In the genomic region with DNA sequence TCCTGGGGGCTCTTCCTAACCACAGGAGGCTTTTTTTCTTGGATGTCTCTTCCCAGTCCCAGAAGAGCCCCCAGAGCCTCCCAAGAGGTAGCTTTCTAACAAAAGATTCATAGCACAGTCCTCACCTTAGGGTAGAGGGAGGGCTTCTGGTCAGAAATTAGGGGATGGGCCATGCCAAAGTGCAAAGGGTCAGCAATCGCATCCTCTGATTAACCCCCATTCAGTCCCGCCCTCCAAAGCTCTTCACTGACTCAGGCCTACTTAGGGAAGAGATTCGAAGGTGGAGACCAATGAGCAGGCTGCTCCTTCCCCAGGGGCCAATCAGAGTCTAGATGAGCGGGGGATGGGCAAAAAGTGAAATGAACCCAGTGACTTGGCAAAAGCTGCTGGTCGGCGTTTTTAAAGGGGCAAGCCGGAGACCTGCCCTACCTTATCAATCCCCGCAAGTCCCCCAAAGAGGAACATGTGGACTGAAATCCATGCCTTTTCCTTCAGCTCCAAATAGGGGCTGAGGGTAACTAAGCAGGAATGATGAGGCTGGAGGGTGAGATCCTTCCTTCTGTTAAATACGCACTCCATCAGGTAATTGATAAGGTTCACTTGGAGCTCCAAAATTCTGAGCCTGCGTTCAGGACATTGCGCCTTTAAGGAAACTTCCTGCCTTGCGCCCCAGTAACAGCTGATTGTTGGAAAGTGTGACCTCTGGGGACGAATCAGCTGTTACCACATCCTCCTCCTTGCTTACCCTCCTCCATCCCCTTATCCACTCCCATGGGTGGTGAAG, we compare ENCODE assay signal across 1 cellular context.
TF ChIP-seq lines count a peak whose summit lies in the region.

No MANE protein-coding gene starts in this region.

TF ChIP-seq in HepG2, 621 proteins besides CTCF, POLR2A, EP300 and RAD21 (continued from another document and continues in another):
- TF ChIP-seq, protein P1, sequence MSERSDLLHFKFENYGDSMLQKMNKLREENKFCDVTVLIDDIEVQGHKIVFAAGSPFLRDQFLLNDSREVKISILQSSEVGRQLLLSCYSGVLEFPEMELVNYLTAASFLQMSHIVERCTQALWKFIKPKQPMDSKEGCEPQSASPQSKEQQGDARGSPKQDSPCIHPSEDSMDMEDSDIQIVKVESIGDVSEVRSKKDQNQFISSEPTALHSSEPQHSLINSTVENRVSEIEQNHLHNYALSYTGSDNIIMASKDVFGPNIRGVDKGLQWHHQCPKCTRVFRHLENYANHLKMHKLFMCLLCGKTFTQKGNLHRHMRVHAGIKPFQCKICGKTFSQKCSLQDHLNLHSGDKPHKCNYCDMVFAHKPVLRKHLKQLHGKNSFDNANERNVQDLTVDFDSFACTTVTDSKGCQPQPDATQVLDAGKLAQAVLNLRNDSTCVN (CRISPR knock-in tag; IDR thresholded peaks at IDR 0.05; ENCODE audit: borderline replicate concordance): peak; percentile 12; the same call in 1 of the 2 replicates
- no peak for TF ChIP-seq MTA3 (CRISPR knock-in tag; IDR thresholded peaks at IDR 0.05)
- peak; percentile 5; the same call in 1 of the 2 replicates for TF ChIP-seq ETV5 (CRISPR knock-in tag; IDR thresholded peaks at IDR 0.05; ENCODE audit: borderline replicate concordance)
- peak; percentile 61 for TF ChIP-seq SAP130 (CRISPR knock-in tag; IDR thresholded peaks at IDR 0.05; ENCODE audit: low read depth)
- TF ChIP-seq, protein P2, sequence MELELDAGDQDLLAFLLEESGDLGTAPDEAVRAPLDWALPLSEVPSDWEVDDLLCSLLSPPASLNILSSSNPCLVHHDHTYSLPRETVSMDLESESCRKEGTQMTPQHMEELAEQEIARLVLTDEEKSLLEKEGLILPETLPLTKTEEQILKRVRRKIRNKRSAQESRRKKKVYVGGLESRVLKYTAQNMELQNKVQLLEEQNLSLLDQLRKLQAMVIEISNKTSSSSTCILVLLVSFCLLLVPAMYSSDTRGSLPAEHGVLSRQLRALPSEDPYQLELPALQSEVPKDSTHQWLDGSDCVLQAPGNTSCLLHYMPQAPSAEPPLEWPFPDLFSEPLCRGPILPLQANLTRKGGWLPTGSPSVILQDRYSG (CRISPR knock-in tag; IDR thresholded peaks at IDR 0.05): no peak
- no peak for TF ChIP-seq ZNF251 (CRISPR knock-in tag; IDR thresholded peaks at IDR 0.05)
- TF ChIP-seq KDM5A (IDR thresholded peaks at IDR 0.05; ENCODE audit: borderline replicate concordance, low read length): peak; percentile 51; the same call in 1 of the 2 replicates
- TF ChIP-seq, protein P3, sequence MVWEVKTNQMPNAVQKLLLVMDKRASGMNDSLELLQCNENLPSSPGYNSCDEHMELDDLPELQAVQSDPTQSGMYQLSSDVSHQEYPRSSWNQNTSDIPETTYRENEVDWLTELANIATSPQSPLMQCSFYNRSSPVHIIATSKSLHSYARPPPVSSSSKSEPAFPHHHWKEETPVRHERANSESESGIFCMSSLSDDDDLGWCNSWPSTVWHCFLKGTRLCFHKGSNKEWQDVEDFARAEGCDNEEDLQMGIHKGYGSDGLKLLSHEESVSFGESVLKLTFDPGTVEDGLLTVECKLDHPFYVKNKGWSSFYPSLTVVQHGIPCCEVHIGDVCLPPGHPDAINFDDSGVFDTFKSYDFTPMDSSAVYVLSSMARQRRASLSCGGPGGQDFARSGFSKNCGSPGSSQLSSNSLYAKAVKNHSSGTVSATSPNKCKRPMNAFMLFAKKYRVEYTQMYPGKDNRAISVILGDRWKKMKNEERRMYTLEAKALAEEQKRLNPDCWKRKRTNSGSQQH (CRISPR knock-in tag; IDR thresholded peaks at IDR 0.05; ENCODE audit: low read depth): peak; percentile 78
- TF ChIP-seq, protein P4, sequence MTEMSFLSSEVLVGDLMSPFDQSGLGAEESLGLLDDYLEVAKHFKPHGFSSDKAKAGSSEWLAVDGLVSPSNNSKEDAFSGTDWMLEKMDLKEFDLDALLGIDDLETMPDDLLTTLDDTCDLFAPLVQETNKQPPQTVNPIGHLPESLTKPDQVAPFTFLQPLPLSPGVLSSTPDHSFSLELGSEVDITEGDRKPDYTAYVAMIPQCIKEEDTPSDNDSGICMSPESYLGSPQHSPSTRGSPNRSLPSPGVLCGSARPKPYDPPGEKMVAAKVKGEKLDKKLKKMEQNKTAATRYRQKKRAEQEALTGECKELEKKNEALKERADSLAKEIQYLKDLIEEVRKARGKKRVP (CRISPR knock-in tag; IDR thresholded peaks at IDR 0.05): no peak
- no peak for TF ChIP-seq ZNF136 (CRISPR knock-in tag; IDR thresholded peaks at IDR 0.05; ENCODE audit: low read depth)
- no peak for TF ChIP-seq ZNF446 (CRISPR knock-in tag; IDR thresholded peaks at IDR 0.05)
- TF ChIP-seq, protein P5, sequence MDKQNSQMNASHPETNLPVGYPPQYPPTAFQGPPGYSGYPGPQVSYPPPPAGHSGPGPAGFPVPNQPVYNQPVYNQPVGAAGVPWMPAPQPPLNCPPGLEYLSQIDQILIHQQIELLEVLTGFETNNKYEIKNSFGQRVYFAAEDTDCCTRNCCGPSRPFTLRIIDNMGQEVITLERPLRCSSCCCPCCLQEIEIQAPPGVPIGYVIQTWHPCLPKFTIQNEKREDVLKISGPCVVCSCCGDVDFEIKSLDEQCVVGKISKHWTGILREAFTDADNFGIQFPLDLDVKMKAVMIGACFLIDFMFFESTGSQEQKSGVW (CRISPR knock-in tag; IDR thresholded peaks at IDR 0.05; ENCODE audit: borderline replicate concordance): no peak
- TF ChIP-seq, protein P6, sequence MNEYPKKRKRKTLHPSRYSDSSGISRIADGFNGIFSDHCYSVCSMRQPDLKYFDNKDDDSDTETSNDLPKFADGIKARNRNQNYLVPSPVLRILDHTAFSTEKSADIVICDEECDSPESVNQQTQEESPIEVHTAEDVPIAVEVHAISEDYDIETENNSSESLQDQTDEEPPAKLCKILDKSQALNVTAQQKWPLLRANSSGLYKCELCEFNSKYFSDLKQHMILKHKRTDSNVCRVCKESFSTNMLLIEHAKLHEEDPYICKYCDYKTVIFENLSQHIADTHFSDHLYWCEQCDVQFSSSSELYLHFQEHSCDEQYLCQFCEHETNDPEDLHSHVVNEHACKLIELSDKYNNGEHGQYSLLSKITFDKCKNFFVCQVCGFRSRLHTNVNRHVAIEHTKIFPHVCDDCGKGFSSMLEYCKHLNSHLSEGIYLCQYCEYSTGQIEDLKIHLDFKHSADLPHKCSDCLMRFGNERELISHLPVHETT (CRISPR knock-in tag; conservative IDR thresholded peaks at IDR 0.05): no peak
- peak; percentile 87 for TF ChIP-seq MAFG (CRISPR knock-in tag; IDR thresholded peaks at IDR 0.05)
- TF ChIP-seq, protein P7, sequence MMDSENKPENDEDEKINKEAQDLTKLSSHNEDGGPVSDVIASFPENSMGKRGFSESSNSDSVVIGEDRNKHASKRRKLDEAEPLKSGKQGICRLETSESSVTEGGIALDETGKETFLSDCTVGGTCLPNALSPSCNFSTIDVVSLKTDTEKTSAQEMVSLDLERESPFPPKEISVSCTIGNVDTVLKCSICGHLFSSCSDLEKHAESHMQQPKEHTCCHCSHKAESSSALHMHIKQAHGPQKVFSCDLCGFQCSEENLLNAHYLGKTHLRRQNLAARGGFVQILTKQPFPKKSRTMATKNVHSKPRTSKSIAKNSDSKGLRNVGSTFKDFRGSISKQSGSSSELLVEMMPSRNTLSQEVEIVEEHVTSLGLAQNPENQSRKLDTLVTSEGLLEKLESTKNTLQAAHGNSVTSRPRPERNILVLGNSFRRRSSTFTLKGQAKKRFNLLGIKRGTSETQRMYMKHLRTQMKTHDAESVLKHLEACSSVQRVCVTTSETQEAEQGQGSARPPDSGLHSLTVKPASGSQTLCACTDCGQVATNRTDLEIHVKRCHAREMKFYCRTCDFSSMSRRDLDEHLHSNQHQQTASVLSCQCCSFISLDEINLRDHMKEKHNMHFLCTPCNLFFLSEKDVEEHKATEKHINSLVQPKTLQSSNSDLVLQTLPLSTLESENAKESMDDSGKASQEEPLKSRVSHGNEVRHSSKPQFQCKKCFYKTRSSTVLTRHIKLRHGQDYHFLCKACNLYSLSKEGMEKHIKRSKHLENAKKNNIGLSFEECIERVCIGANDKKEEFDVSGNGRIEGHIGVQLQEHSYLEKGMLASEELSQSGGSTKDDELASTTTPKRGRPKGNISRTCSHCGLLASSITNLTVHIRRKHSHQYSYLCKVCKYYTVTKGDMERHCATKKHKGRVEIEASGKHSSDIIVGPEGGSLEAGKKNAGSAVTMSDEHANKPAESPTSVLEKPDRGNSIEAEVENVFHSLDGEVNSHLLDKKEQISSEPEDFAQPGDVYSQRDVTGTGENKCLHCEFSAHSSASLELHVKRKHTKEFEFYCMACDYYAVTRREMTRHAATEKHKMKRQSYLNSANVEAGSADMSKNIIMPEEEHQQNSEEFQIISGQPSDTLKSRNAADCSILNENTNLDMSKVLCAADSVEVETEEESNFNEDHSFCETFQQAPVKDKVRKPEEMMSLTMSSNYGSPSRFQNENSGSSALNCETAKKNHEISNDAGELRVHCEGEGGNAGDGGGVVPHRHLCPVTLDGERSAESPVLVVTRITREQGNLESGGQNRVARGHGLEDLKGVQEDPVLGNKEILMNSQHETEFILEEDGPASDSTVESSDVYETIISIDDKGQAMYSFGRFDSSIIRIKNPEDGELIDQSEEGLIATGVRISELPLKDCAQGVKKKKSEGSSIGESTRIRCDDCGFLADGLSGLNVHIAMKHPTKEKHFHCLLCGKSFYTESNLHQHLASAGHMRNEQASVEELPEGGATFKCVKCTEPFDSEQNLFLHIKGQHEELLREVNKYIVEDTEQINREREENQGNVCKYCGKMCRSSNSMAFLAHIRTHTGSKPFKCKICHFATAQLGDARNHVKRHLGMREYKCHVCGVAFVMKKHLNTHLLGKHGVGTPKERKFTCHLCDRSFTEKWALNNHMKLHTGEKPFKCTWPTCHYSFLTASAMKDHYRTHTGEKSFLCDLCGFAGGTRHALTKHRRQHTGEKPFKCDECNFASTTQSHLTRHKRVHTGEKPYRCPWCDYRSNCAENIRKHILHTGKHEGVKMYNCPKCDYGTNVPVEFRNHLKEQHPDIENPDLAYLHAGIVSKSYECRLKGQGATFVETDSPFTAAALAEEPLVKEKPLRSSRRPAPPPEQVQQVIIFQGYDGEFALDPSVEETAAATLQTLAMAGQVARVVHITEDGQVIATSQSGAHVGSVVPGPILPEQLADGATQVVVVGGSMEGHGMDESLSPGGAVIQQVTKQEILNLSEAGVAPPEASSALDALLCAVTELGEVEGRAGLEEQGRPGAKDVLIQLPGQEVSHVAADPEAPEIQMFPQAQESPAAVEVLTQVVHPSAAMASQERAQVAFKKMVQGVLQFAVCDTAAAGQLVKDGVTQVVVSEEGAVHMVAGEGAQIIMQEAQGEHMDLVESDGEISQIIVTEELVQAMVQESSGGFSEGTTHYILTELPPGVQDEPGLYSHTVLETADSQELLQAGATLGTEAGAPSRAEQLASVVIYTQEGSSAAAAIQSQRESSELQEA (CRISPR knock-in tag; IDR thresholded peaks at IDR 0.05; ENCODE audit: not compliant biosample characterization): no peak
- no peak; the same call in 1 of the 2 replicates for TF ChIP-seq ZNF878 (CRISPR knock-in tag; IDR thresholded peaks at IDR 0.05)
- TF ChIP-seq ASH2L (IDR thresholded peaks at IDR 0.05; ENCODE audit: insufficient read length, low read depth, low read length): peak; percentile 42
- TF ChIP-seq SATB2 (CRISPR knock-in tag; IDR thresholded peaks at IDR 0.05): no peak
- TF ChIP-seq, protein P8, sequence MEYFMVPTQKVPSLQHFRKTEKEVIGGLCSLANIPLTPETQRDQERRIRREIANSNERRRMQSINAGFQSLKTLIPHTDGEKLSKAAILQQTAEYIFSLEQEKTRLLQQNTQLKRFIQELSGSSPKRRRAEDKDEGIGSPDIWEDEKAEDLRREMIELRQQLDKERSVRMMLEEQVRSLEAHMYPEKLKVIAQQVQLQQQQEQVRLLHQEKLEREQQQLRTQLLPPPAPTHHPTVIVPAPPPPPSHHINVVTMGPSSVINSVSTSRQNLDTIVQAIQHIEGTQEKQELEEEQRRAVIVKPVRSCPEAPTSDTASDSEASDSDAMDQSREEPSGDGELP (IDR thresholded peaks at IDR 0.05; ENCODE audit: borderline replicate concordance, low read depth): peak; percentile 99
- TF ChIP-seq, protein P9, sequence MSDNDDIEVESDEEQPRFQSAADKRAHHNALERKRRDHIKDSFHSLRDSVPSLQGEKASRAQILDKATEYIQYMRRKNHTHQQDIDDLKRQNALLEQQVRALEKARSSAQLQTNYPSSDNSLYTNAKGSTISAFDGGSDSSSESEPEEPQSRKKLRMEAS (IDR thresholded peaks at IDR 0.05): peak; percentile 82
- TF ChIP-seq ELF3 (CRISPR knock-in tag; IDR thresholded peaks at IDR 0.05): no peak; the same call in 1 of the 2 replicates
- TF ChIP-seq WIZ (CRISPR knock-in tag; IDR thresholded peaks at IDR 0.05): no peak
- TF ChIP-seq KDM3A (CRISPR knock-in tag; IDR thresholded peaks at IDR 0.05; ENCODE audit: low read depth): no peak
- no peak for TF ChIP-seq MED8 (CRISPR knock-in tag; IDR thresholded peaks at IDR 0.05; ENCODE audit: insufficient replicate concordance)
- TF ChIP-seq, protein P10, sequence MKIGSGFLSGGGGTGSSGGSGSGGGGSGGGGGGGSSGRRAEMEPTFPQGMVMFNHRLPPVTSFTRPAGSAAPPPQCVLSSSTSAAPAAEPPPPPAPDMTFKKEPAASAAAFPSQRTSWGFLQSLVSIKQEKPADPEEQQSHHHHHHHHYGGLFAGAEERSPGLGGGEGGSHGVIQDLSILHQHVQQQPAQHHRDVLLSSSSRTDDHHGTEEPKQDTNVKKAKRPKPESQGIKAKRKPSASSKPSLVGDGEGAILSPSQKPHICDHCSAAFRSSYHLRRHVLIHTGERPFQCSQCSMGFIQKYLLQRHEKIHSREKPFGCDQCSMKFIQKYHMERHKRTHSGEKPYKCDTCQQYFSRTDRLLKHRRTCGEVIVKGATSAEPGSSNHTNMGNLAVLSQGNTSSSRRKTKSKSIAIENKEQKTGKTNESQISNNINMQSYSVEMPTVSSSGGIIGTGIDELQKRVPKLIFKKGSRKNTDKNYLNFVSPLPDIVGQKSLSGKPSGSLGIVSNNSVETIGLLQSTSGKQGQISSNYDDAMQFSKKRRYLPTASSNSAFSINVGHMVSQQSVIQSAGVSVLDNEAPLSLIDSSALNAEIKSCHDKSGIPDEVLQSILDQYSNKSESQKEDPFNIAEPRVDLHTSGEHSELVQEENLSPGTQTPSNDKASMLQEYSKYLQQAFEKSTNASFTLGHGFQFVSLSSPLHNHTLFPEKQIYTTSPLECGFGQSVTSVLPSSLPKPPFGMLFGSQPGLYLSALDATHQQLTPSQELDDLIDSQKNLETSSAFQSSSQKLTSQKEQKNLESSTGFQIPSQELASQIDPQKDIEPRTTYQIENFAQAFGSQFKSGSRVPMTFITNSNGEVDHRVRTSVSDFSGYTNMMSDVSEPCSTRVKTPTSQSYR (CRISPR knock-in tag; IDR thresholded peaks at IDR 0.05; ENCODE audit: borderline replicate concordance): peak; percentile 92
- TF ChIP-seq ZNF589 (CRISPR knock-in tag; conservative IDR thresholded peaks at IDR 0.05): no peak
- TF ChIP-seq NFE2 (CRISPR knock-in tag; IDR thresholded peaks at IDR 0.05): peak; percentile 95
- no peak for TF ChIP-seq HNRNPL (IDR thresholded peaks at IDR 0.05; ENCODE audit: low read depth, low read length)
- no peak for TF ChIP-seq ZFAT (CRISPR knock-in tag; conservative IDR thresholded peaks at IDR 0.05)
- TF ChIP-seq PAX8 (CRISPR knock-in tag; IDR thresholded peaks at IDR 0.05; ENCODE audit: borderline replicate concordance): no peak
- TF ChIP-seq ZNF337 (CRISPR knock-in tag; IDR thresholded peaks at IDR 0.05; ENCODE audit: borderline replicate concordance, low read depth): 0 out of 2 replicates have a peak, but pooled peaks have one; percentile 48
- no peak for TF ChIP-seq ZSCAN29 (CRISPR knock-in tag; conservative IDR thresholded peaks at IDR 0.05)
- peak; percentile 19; the same call in 1 of the 2 replicates for TF ChIP-seq NCOA2 (CRISPR knock-in tag; IDR thresholded peaks at IDR 0.05)
- TF ChIP-seq EHMT2 (IDR thresholded peaks at IDR 0.05; ENCODE audit: borderline replicate concordance, low read depth, low read length): no peak
- TF ChIP-seq KLF13 (CRISPR knock-in tag; IDR thresholded peaks at IDR 0.05): no peak
- TF ChIP-seq ZNF777 (CRISPR knock-in tag; IDR thresholded peaks at IDR 0.05): no peak
